Comparison of ENCODE assay signal across 8 cellular contexts in genomic region chr10:73743327-73743904, GRCh38. TPM values are rescaled to one million over a fixed set of nuclear protein-coding genes. Genes with fewer than 3 reads are reported as not detected.
A peak's percentile ranks its signal among the peaks of the same experiment; 100 is the strongest.
DNase-seq lines count a peak whose midpoint lies in the region; ATAC-seq and TF ChIP-seq lines count a peak whose summit lies in the region.

No MANE protein-coding gene starts in this region.

- peaks cover 35% of the 10 kb centered on the region for H3K4me1 Mint-ChIP-seq in activated CD4-positive, alpha-beta memory T cell treated with anti-CD3 and anti-CD28 coated beads, Interleukin-2, amount 10 ng/mL, durations not matched to agents 7 days and 5 days

- no peak for TF ChIP-seq RAD21 in HCT116 (IDR thresholded peaks at IDR 0.05; ENCODE audit: low read depth)

- no peaks in the 10 kb centered on the region for H3K27me3 Mint-ChIP-seq in activated CD4-positive, alpha-beta memory T cell treated with anti-CD3 and anti-CD28 coated beads, Interleukin-2, amount 10 ng/mL, durations not matched to agents 7 days and 5 days

- peaks cover 2 to 22% of the 10 kb centered on the region in 2 experiments; a peak in 3 of 4 replicates for H3K4me1 ChIP-seq in HCT116 (ENCODE audit: control insufficient read depth in 1 of 2, insufficient read depth in 2 of 2, low read length in 2 of 2)
- peaks cover 19% of the 10 kb centered on the region for H3K4me1 ChIP-seq in hepatocyte (ENCODE audit: insufficient read depth)

- H3K9me2 ChIP-seq in HCT116 (ENCODE audit: insufficient read depth) (no peaks in the 10 kb centered on the region), hepatocyte (replicated peaks; ENCODE audit: insufficient read depth) (no peaks in the 10 kb centered on the region)

- no peaks in the 10 kb centered on the region for H4K20me1 ChIP-seq in HCT116 (ENCODE audit: insufficient read depth)
- no peaks in the 10 kb centered on the region for H4K20me1 ChIP-seq in hepatocyte (ENCODE audit: insufficient read depth, poor library complexity, severe bottlenecking)

- no peak overlapping the region for H2AFZ ChIP-seq in HCT116 (ENCODE audit: low read depth, low read length, poor library complexity, severe bottlenecking)
- H2AFZ ChIP-seq in hepatocyte: peak overlapping the region; percentile 67

- H3K4me2 ChIP-seq in HCT116 (ENCODE audit: low read length) (peak overlapping the region; percentile 86), hepatocyte (peak overlapping the region; percentile 79)

- peak overlapping the region; percentile 94 for H3K4me3 Mint-ChIP-seq in activated CD4-positive, alpha-beta memory T cell treated with anti-CD3 and anti-CD28 coated beads, Interleukin-2, amount 10 ng/mL, durations not matched to agents 7 days and 5 days

- 36% methylated on average over 6 of the region's 6 CpGs for WGBS in hepatocyte (ENCODE audit: low lambda C conversion rate, missing lambda C conversion rate)

- DNase-seq in HCT116 (ENCODE audit: low read depth, low spot score) (no peak), hepatocyte (ENCODE audit: low spot score) (no peak), A172 (ENCODE audit: low spot score) (no peak), NCI-H526 treated with DMSO at 0.1 percent for 48 hours (lab: John Stamatoyannopoulos, UW) (no peak), AG20443 (ENCODE audit: low spot score) (no peak)
- no peak for DNase-seq in activated CD4-positive, alpha-beta memory T cell treated with anti-CD3 and anti-CD28 coated beads, Interleukin-2, amount 10 ng/mL, durations not matched to agents 7 days and 5 days
- no peak for DNase-seq in activated effector memory CD4-positive, alpha-beta T cell treated with anti-CD3 and anti-CD28 coated beads, Interleukin-2, amount 50 U/mL, for 16 hours

- H3K4me3 ChIP-seq in HCT116 (replicated peaks in 1 of 2; ENCODE audit: low read depth in 1 of 2, low read length in 2 of 2) (peak overlapping the region; percentile 84 to 98), hepatocyte (peak overlapping the region; percentile 47), skin epidermis (peak overlapping the region; percentile 68 to 98 (median 86))

- CTCF ChIA-PET in HCT116 (lab: Charles Lee): interaction anchor here (1.4 kb wide), 1 partner anchor 29 kb away, joined by 3 read pairs; a partner anchor contains a TSS
- CTCF ChIA-PET in activated CD4-positive, alpha-beta memory T cell treated with anti-CD3 and anti-CD28 coated beads, Interleukin-2, amount 10 ng/mL, durations not matched to agents 7 days and 5 days (lab: Charles Lee): interaction anchor here (0.6 to 3.3 kb wide), 7 partner anchors 13 to 315 kb away, joined by 3 to 31 read pairs (median 4); a partner anchor contains a TSS

- H3K9ac ChIP-seq in HCT116 (ENCODE audit: low read length): peak overlapping the region; percentile 91

- peaks cover 23% of the 10 kb centered on the region for H3K36me3 Mint-ChIP-seq in activated CD4-positive, alpha-beta memory T cell treated with anti-CD3 and anti-CD28 coated beads, Interleukin-2, amount 10 ng/mL, durations not matched to agents 7 days and 5 days (ENCODE audit: low read depth)

- intact Hi-C loops in HCT116 (cut with micrococcal nuclease): no loop called here

- TF ChIP-seq POLR2A in HCT116 (IDR thresholded peaks at IDR 0.05; ENCODE audit: borderline replicate concordance, extremely low read depth, insufficient read depth, insufficient read length): no peak

- POLR2A ChIA-PET in HCT116 (lab: Charles Lee): interaction anchor here (0.7 to 3.6 kb wide), 4 partner anchors 10 to 29 kb away, joined by 3 to 36 read pairs (median 6); a partner anchor contains a TSS
- POLR2A ChIA-PET in activated CD4-positive, alpha-beta memory T cell treated with anti-CD3 and anti-CD28 coated beads, Interleukin-2, amount 10 ng/mL, durations not matched to agents 7 days and 5 days (lab: Charles Lee): interaction anchor here (0.8 to 6.8 kb wide), 17 partner anchors 8 to 496 kb away, joined by 3 to 164 read pairs (median 9); partner anchors contain the start of genes ANXA7, CHCHD1, DNAJC9 and PPP3CB

- RAD21 ChIA-PET in HCT116 (lab: Charles Lee; ENCODE audit: low non-redundant PET in 1 of 2, low total read pairs in 2 of 2, uncharacterized antibody in 2 of 2, unreplicated experiment in 2 of 2): no interaction called here

- H3K79me2 ChIP-seq in HCT116 (ENCODE audit: insufficient read depth, low read length) (peaks cover 57% of the 10 kb centered on the region), hepatocyte (peaks cover 67% of the 10 kb centered on the region)

- H3K9me3 ChIP-seq in HCT116 (ENCODE audit: control insufficient read depth in 1 of 2, insufficient read depth in 1 of 2, low read depth in 1 of 2, low read length in 2 of 2): no peaks in the 10 kb centered on the region
- H3K9me3 ChIP-seq in hepatocyte (ENCODE audit: low read depth): no peaks in the 10 kb centered on the region

- TF ChIP-seq CTCF in HCT116 (IDR thresholded peaks at IDR 0.05 in 2 of 3, conservative IDR thresholded peaks at IDR 0.05 in 1 of 3; ENCODE audit: borderline replicate concordance in 1 of 3, insufficient read depth in 1 of 3, low read depth in 2 of 3, low read length in 2 of 3): no peak
- no peak for TF ChIP-seq CTCF in hepatocyte (IDR thresholded peaks at IDR 0.05; ENCODE audit: poor library complexity)

- TSS peak; percentile 96 for BruUV-seq in HCT116 (replicated peaks; lab: Mats Ljungman, UMichigan)

- 0 out of 4 replicates have a peak, but pooled peaks cover 0 to 5% of the 10 kb centered on the region in 2 experiments for H3K36me3 ChIP-seq in HCT116 (ENCODE audit: control insufficient read depth in 1 of 2, insufficient read depth in 2 of 2, low read length in 2 of 2)
- no peaks in the 10 kb centered on the region for H3K36me3 ChIP-seq in hepatocyte (replicated peaks; ENCODE audit: insufficient read depth, low read depth)

- ATAC-seq in HCT116: no peak; the same call in 1 of the 2 replicates

- H3K9me3 Mint-ChIP-seq in activated CD4-positive, alpha-beta memory T cell treated with anti-CD3 and anti-CD28 coated beads, Interleukin-2, amount 10 ng/mL, durations not matched to agents 7 days and 5 days: no peaks in the 10 kb centered on the region

- H3K27ac ChIP-seq in HCT116 (ENCODE audit: low read depth, low read length) (peak overlapping the region; percentile 79), hepatocyte (peak overlapping the region; percentile 97), skin epidermis (peak overlapping the region; percentile 58 to 96 (median 90))

- H3K27ac Mint-ChIP-seq in activated CD4-positive, alpha-beta memory T cell treated with anti-CD3 and anti-CD28 coated beads, Interleukin-2, amount 10 ng/mL, durations not matched to agents 7 days and 5 days: peak overlapping the region; percentile 99

- H3K27me3 ChIP-seq in HCT116 (ENCODE audit: insufficient read depth, low read length): no peaks in the 10 kb centered on the region
- no peaks in the 10 kb centered on the region for H3K27me3 ChIP-seq in hepatocyte

TF ChIP-seq in HCT116, 20 proteins besides CTCF, POLR2A, EP300 and RAD21:
- TF ChIP-seq POLR2AphosphoS5 (IDR thresholded peaks at IDR 0.05; ENCODE audit: low read depth, low read length): no peak

RNA-seq across cellular contexts. Expression of gene SEC24C, which starts 0.8 kb away (rescaled TPM):
- 60.9 TPM for total RNA-seq in HCT116 (2021; ENCODE audit: unreplicated experiment)
- 48.6 and 50.9 TPM in 2 replicates for polyA plus RNA-seq in HCT116 (2012)
- total RNA-seq in activated CD4-positive, alpha-beta memory T cell treated with anti-CD3 and anti-CD28 coated beads, Interleukin-2, amount 10 ng/mL, durations not matched to agents 7 days and 5 days: 100 to 1,000 TPM; 106 to 108 TPM
- total RNA-seq in hepatocyte: 59.4 and 60.2 TPM in 2 replicates
- polyA plus RNA-seq in hepatocyte: 46.8 and 47.6 TPM in 2 replicates
- total RNA-seq in A172 (2014; rRNA removed; shearing (Covaris generic)): 79.0 and 83.2 TPM in 2 replicates

RNA-seq across cellular contexts. Expression of gene CHCHD1, which starts 38.4 kb away (rescaled TPM):
- total RNA-seq in HCT116 (2021; ENCODE audit: unreplicated experiment) (36.6 TPM), hepatocyte (45.3 and 59.1 TPM in 2 replicates)
- polyA plus RNA-seq in HCT116 (2012): 37.4 and 50.5 TPM in 2 replicates
- 10 to 100 TPM; 31.4 to 34.6 TPM for total RNA-seq in activated CD4-positive, alpha-beta memory T cell treated with anti-CD3 and anti-CD28 coated beads, Interleukin-2, amount 10 ng/mL, durations not matched to agents 7 days and 5 days
- 86.1 and 95.2 TPM in 2 replicates for polyA plus RNA-seq in hepatocyte
- 77.6 and 90.0 TPM in 2 replicates for total RNA-seq in A172 (2014; rRNA removed; shearing (Covaris generic))

RNA-seq across cellular contexts. Expression of gene ZSWIM8, which starts 42.0 kb away (rescaled TPM):
- total RNA-seq in HCT116 (2021; ENCODE audit: unreplicated experiment) (49.9 TPM), hepatocyte (83.7 and 101 TPM in 2 replicates)
- polyA plus RNA-seq in HCT116 (2012): 48.5 and 63.4 TPM in 2 replicates
- 10 to 100 TPM; 88.0 to 92.2 TPM for total RNA-seq in activated CD4-positive, alpha-beta memory T cell treated with anti-CD3 and anti-CD28 coated beads, Interleukin-2, amount 10 ng/mL, durations not matched to agents 7 days and 5 days
- 98.5 and 103 TPM in 2 replicates for polyA plus RNA-seq in hepatocyte
- total RNA-seq in A172 (2014; rRNA removed; shearing (Covaris generic)): 32.3 and 47.9 TPM in 2 replicates

RNA-seq across cellular contexts. Expression of gene AGAP5, which starts 45.5 kb away (rescaled TPM):
- total RNA-seq in HCT116 (2021; ENCODE audit: unreplicated experiment) (7.5 TPM), hepatocyte (3.6 and 5.5 TPM in 2 replicates)
- 4.4 and 4.5 TPM in 2 replicates for polyA plus RNA-seq in HCT116 (2012)
- 1 to 10 TPM; 8.1 to 9.3 TPM for total RNA-seq in activated CD4-positive, alpha-beta memory T cell treated with anti-CD3 and anti-CD28 coated beads, Interleukin-2, amount 10 ng/mL, durations not matched to agents 7 days and 5 days
- polyA plus RNA-seq in hepatocyte: 1.9 and 2.4 TPM in 2 replicates
- 2.2 and 3.2 TPM in 2 replicates for total RNA-seq in A172 (2014; rRNA removed; shearing (Covaris generic))
